Comparison of ENCODE assay signal across 8 cellular contexts in genomic region chr7:129493555-129493954, GRCh38. TPM values are rescaled to one million over a fixed set of nuclear protein-coding genes. Genes with fewer than 3 reads are reported as not detected.
DNase-seq lines count a peak whose midpoint lies in the region; ATAC-seq, FAIRE-seq and TF ChIP-seq lines count a peak whose summit lies in the region.
"Had no signal": no experiment of that assay in that cellular context is flagged by ENCODE, and none has a peak within 500 bp of the region (broad histone marks: within the 10 kb centered on the region; RNA-seq: fewer than 3 reads in every experiment).

No MANE protein-coding gene starts in this region.

- H3K36me3 Mint-ChIP-seq in activated CD4-positive, alpha-beta memory T cell treated with anti-CD3 and anti-CD28 coated beads, Interleukin-2, amount 10 ng/mL, durations not matched to agents 7 days and 5 days (ENCODE audit: low read depth), result peaks cover 23% of the 10 kb centered on the region

- POLR2A ChIA-PET in activated CD4-positive, alpha-beta memory T cell treated with anti-CD3 and anti-CD28 coated beads, Interleukin-2, amount 10 ng/mL, durations not matched to agents 7 days and 5 days (lab: Charles Lee), result no interaction called here

- intact Hi-C loops in posterior vena cava (cut with DNase I), result no loop called here

- H3K79me1 ChIP-seq in mesenchymal stem cell (replicated peaks; ENCODE audit: low read length, poor library complexity, severe bottlenecking), result no peaks in the 10 kb centered on the region

- H3K27ac Mint-ChIP-seq in activated CD4-positive, alpha-beta memory T cell treated with anti-CD3 and anti-CD28 coated beads, Interleukin-2, amount 10 ng/mL, durations not matched to agents 7 days and 5 days, result peak overlapping the region; percentile 72

- no peak overlapping the region for H2BK15ac ChIP-seq in mesenchymal stem cell (ENCODE audit: low read depth, poor library complexity, severe bottlenecking)

- no peak overlapping the region for H4K91ac ChIP-seq in mesenchymal stem cell (ENCODE audit: low read length)

- no peaks in the 10 kb centered on the region for H3K27me3 Mint-ChIP-seq in activated CD4-positive, alpha-beta memory T cell treated with anti-CD3 and anti-CD28 coated beads, Interleukin-2, amount 10 ng/mL, durations not matched to agents 7 days and 5 days

- ATAC-seq in HG02885 (IDR thresholded peaks at IDR 0.05; ENCODE audit: poor library complexity, unreplicated experiment) (peak; percentile 42), HG03139 (IDR thresholded peaks at IDR 0.05; ENCODE audit: unreplicated experiment) (no peak)

- no peaks in the 10 kb centered on the region for H3K9me3 ChIP-seq in mesenchymal stem cell (ENCODE audit: control insufficient read depth, low read length)

- peak; percentile 33 for TF ChIP-seq CTCF in GM06990 (IDR thresholded peaks at IDR 0.05; ENCODE audit: insufficient read depth, low read length, poor library complexity, severe bottlenecking)

- no peaks in the 10 kb centered on the region for H3K4me1 ChIP-seq in mesenchymal stem cell (ENCODE audit: control insufficient read depth, insufficient read depth, low read depth, low read length)

- no peak overlapping the region for H2AFZ ChIP-seq in mesenchymal stem cell (ENCODE audit: low read depth, low read length)

- peak overlapping the region; percentile 76 for H3K9ac ChIP-seq in mesenchymal stem cell (ENCODE audit: low read length)

- DNase-seq in GM06990 (ENCODE audit: extremely low read depth, insufficient read length) (no peak), mesenchymal stem cell (peak; percentile 68), frontal cortex (ENCODE audit: low spot score in 2 of 2) (no peak), posterior vena cava (ENCODE audit: low spot score) (no peak)
- no peak for DNase-seq in activated CD4-positive, alpha-beta memory T cell treated with anti-CD3 and anti-CD28 coated beads, Interleukin-2, amount 10 ng/mL, durations not matched to agents 7 days and 5 days
- DNase-seq: NCI-H1048 had no signal

- H2AK5ac ChIP-seq in mesenchymal stem cell (ENCODE audit: low read length, severe bottlenecking), result no peak overlapping the region

- no peaks in the 10 kb centered on the region for H3K36me3 ChIP-seq in GM06990 (ENCODE audit: control insufficient read depth, insufficient read depth, low read length)
- no peaks in the 10 kb centered on the region for H3K36me3 ChIP-seq in mesenchymal stem cell (ENCODE audit: control insufficient read depth in 1 of 2, insufficient read depth in 2 of 2, low read depth in 1 of 2, low read length in 2 of 2)

- WGBS in mesenchymal stem cell, result no CpG with 5 or more reads among the region's 1 CpG

- H3K9me3 Mint-ChIP-seq in activated CD4-positive, alpha-beta memory T cell treated with anti-CD3 and anti-CD28 coated beads, Interleukin-2, amount 10 ng/mL, durations not matched to agents 7 days and 5 days, result no peaks in the 10 kb centered on the region

- H2BK5ac ChIP-seq in mesenchymal stem cell (ENCODE audit: low read depth, low read length, poor library complexity, severe bottlenecking), result no peak overlapping the region

- peaks cover 50% of the 10 kb centered on the region for H3K4me1 Mint-ChIP-seq in activated CD4-positive, alpha-beta memory T cell treated with anti-CD3 and anti-CD28 coated beads, Interleukin-2, amount 10 ng/mL, durations not matched to agents 7 days and 5 days

- no peaks in the 10 kb centered on the region for H3K27me3 ChIP-seq in GM06990 (replicated peaks; ENCODE audit: control insufficient read depth, insufficient read depth, low read length)
- H3K27me3 ChIP-seq in mesenchymal stem cell (ENCODE audit: control insufficient read depth in 1 of 2, insufficient read depth in 1 of 2, low read length in 2 of 2), result no peaks in the 10 kb centered on the region

- no peak overlapping the region for H3K14ac ChIP-seq in mesenchymal stem cell (ENCODE audit: low read length in 2 of 2)

- no peak overlapping the region for H3K4me3 Mint-ChIP-seq in activated CD4-positive, alpha-beta memory T cell treated with anti-CD3 and anti-CD28 coated beads, Interleukin-2, amount 10 ng/mL, durations not matched to agents 7 days and 5 days

- no peak overlapping the region for H3K4me2 ChIP-seq in mesenchymal stem cell (ENCODE audit: low read length, poor library complexity, severe bottlenecking)

- H4K8ac ChIP-seq in mesenchymal stem cell (ENCODE audit: low read length), result no peak overlapping the region

- no peak for FAIRE-seq in frontal cortex (lab: Jason Lieb, UNC)

- CTCF ChIA-PET in activated CD4-positive, alpha-beta memory T cell treated with anti-CD3 and anti-CD28 coated beads, Interleukin-2, amount 10 ng/mL, durations not matched to agents 7 days and 5 days (lab: Charles Lee), result interaction anchor here (1.4 kb wide), 2 partner anchors 126 to 154 kb away, joined by 3 to 4 read pairs; no protein-coding TSS in a partner anchor

- H3K4me3 ChIP-seq in GM06990 (replicated peaks; ENCODE audit: low read depth, low read length) (no peak overlapping the region), mesenchymal stem cell (ENCODE audit: insufficient read depth in 1 of 2, low read depth in 1 of 2, low read length in 2 of 2) (no peak overlapping the region)

- no peak overlapping the region for H2BK12ac ChIP-seq in mesenchymal stem cell (ENCODE audit: low read length in 2 of 2)

- H3K23ac ChIP-seq in mesenchymal stem cell (ENCODE audit: low read length in 2 of 2), result no peak overlapping the region

- no peak overlapping the region for H2BK120ac ChIP-seq in mesenchymal stem cell (ENCODE audit: low read depth, low read length)

- no peak overlapping the region for H3K27ac ChIP-seq in mesenchymal stem cell (ENCODE audit: low read length, poor library complexity, severe bottlenecking)

- no peak overlapping the region for H3K4ac ChIP-seq in mesenchymal stem cell (ENCODE audit: low read depth in 1 of 2, low read length in 2 of 2)

- H3K18ac ChIP-seq in mesenchymal stem cell (ENCODE audit: low read depth in 1 of 2, low read length in 2 of 2), result no peak overlapping the region

RNA-seq across cellular contexts. Expression of gene SMKR1, which starts 8.8 kb away (rescaled TPM):
- 1 to 10 TPM; 1.6 to 2.2 TPM for total RNA-seq in activated CD4-positive, alpha-beta memory T cell treated with anti-CD3 and anti-CD28 coated beads, Interleukin-2, amount 10 ng/mL, durations not matched to agents 7 days and 5 days
- not detected for polyA plus RNA-seq in mesenchymal stem cell (2013, experiment 1 of 2)
- 0.07 TPM for polyA plus RNA-seq in mesenchymal stem cell (2013, experiment 2 of 2)
- total RNA-seq in frontal cortex, result 3.7 TPM
- total RNA-seq in posterior vena cava, result not detected

RNA-seq across cellular contexts. Expression of gene STRIP2, which starts 59.3 kb away (rescaled TPM):
- 10 to 100 TPM; 28.3 to 29.7 TPM for total RNA-seq in activated CD4-positive, alpha-beta memory T cell treated with anti-CD3 and anti-CD28 coated beads, Interleukin-2, amount 10 ng/mL, durations not matched to agents 7 days and 5 days
- 0.76 TPM for polyA plus RNA-seq in mesenchymal stem cell (2013, experiment 1 of 2)
- 0.93 TPM for polyA plus RNA-seq in mesenchymal stem cell (2013, experiment 2 of 2)
- total RNA-seq in frontal cortex (44.8 TPM), posterior vena cava (under 1 TPM; 0.28 to 0.33 TPM)

Comparison
In these comparisons a context has a peak if more than half of its experiments do, and no peak if none do; other contexts are left out.
1. RNA of gene STRIP2, which starts 59.3 kb away (total RNA-seq): 44.8 TPM in frontal cortex (single experiment) and 28.3 to 29.7 TPM in activated CD4-positive, alpha-beta memory T cell treated with anti-CD3 and anti-CD28 coated beads, Interleukin-2, amount 10 ng/mL, durations not matched to agents 7 days and 5 days; 0.28 to 0.33 TPM in posterior vena cava; every median in the first group is over 10 times any median in the second.